12 cellular contexts compared by ENCODE assay signal in the genomic region with DNA sequence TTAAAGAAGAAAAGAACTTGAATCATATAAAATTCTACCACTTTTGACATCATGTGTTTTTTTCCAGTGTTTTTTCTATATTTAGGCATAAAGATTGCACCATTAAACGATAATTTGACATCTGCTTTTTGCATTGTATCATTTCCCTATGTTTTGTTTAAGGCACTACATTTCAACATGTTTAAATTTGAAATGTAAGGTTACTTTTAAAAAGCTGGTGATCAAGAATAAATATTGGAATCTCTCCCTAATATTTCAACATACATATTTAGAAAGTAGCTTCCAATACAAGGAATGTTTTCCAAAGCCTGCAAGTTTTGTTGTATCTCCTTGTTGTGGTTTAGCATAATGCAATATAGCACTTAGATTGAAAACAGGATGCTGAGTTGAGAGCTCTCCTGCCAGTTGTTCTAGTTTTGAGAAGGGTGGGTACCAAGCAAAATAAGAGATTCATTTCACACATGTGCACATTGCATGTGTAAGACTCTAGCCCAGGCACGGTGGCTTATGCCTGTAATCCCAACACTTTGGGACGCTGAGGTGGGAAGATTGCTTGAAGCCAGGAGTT.
A peak's percentile ranks its signal among the peaks of the same experiment; 100 is the strongest.
DNase-seq lines count a peak whose midpoint lies in the region; ATAC-seq and TF ChIP-seq lines count a peak whose summit lies in the region.
"Had no signal": no experiment of that assay in that cellular context is flagged by ENCODE, and none has a peak within 500 bp of the region (broad histone marks: within the 10 kb centered on the region; RNA-seq: fewer than 3 reads in every experiment).

No MANE protein-coding gene starts in this region.

- no peaks in the 10 kb centered on the region for H3K9me3 Mint-ChIP-seq in CD8-positive, alpha-beta memory T cell
- no peaks in the 10 kb centered on the region for H3K9me3 Mint-ChIP-seq in mesothelial cell of epicardium

- no peak overlapping the region for H3K4me3 ChIP-seq in CD8-positive, alpha-beta memory T cell (ENCODE audit: low read length)
- H3K4me3 ChIP-seq in ascending aorta = no peak overlapping the region
- H3K4me3 ChIP-seq: tibial nerve had no signal

- H3K27ac Mint-ChIP-seq in CD8-positive, alpha-beta memory T cell = peak overlapping the region in 6 of 8 donors; percentile 19 to 77 (median 38)
- peak overlapping the region; percentile 30 for H3K27ac Mint-ChIP-seq in mesothelial cell of epicardium

- H3K27me3 ChIP-seq in CD8-positive, alpha-beta memory T cell (ENCODE audit: insufficient read depth, low read length, poor library complexity, severe bottlenecking) = no peaks in the 10 kb centered on the region
- no peaks in the 10 kb centered on the region for H3K27me3 ChIP-seq in ascending aorta
- H3K27me3 ChIP-seq: tibial nerve had no signal

- H3K4me1 ChIP-seq in CD8-positive, alpha-beta memory T cell (ENCODE audit: insufficient read depth, low read length) = peaks cover 31% of the 10 kb centered on the region
- peaks cover 10 to 24% of the 10 kb centered on the region in 2 donors for H3K4me1 ChIP-seq in ascending aorta

- TF ChIP-seq CTCF in ascending aorta (IDR thresholded peaks at IDR 0.05) = no peak
- TF ChIP-seq CTCF in mesothelial cell of epicardium (IDR thresholded peaks at IDR 0.05; ENCODE audit: unreplicated experiment) = no peak

- peak in 1 of 5 donors; percentile 15 for DNase-seq in CD8-positive, alpha-beta memory T cell
- DNase-seq in LHCN-M2 (ENCODE audit: low read depth) (peak; percentile 56), ascending aorta (ENCODE audit: low spot score in 2 of 2) (no peak), mesothelial cell of epicardium (ENCODE audit: low spot score in 2 of 2, unreplicated experiment in 2 of 2) (no peak)
- DNase-seq: activated gamma-delta T cell, NCI-H1417, NCI-H524 treated with DMSO at 0.1 percent for 48 hours had no signal

- POLR2A ChIA-PET in CD8-positive, alpha-beta memory T cell (lab: Charles Lee) = interaction anchor here (0.6 kb wide), 1 partner anchor 77 kb away, joined by 3 read pairs; no protein-coding TSS in a partner anchor

- H3K36me3 ChIP-seq in CD8-positive, alpha-beta memory T cell (ENCODE audit: insufficient read depth, low read length) = no peaks in the 10 kb centered on the region
- peaks cover 0 to 14% of the 10 kb centered on the region in 2 donors for H3K36me3 ChIP-seq in ascending aorta

- intact Hi-C loops in ascending aorta (cut with DNase I) = no loop called here

- peaks cover 0 to 28% (median 8%) of the 10 kb centered on the region in 3 donors for H3K36me3 Mint-ChIP-seq in CD8-positive, alpha-beta memory T cell
- H3K36me3 Mint-ChIP-seq in mesothelial cell of epicardium = peaks cover 23% of the 10 kb centered on the region

- no peaks in the 10 kb centered on the region for H3K27me3 Mint-ChIP-seq in CD8-positive, alpha-beta memory T cell
- no peaks in the 10 kb centered on the region for H3K27me3 Mint-ChIP-seq in mesothelial cell of epicardium (ENCODE audit: low read depth)

- peak overlapping the region in 2 of 7 donors; percentile 12 to 50 for H3K4me3 Mint-ChIP-seq in CD8-positive, alpha-beta memory T cell
- no peak overlapping the region for H3K4me3 Mint-ChIP-seq in mesothelial cell of epicardium

- peaks cover 19 to 20% (median 20%) of the 10 kb centered on the region in 3 donors for H3K4me1 Mint-ChIP-seq in CD8-positive, alpha-beta memory T cell
- peaks cover 7% of the 10 kb centered on the region for H3K4me1 Mint-ChIP-seq in mesothelial cell of epicardium

- ATAC-seq in HG03520 (IDR thresholded peaks at IDR 0.05; ENCODE audit: unreplicated experiment) (no peak), GM21825 (IDR thresholded peaks at IDR 0.05; ENCODE audit: unreplicated experiment) (no peak), GM21723 (IDR thresholded peaks at IDR 0.05; ENCODE audit: unreplicated experiment) (no peak)
- ATAC-seq: sciatic nerve had no signal

- H3K27ac ChIP-seq in CD8-positive, alpha-beta memory T cell (ENCODE audit: low read depth, low read length) = no peak overlapping the region
- peak overlapping the region; percentile 96 to 99 for H3K27ac ChIP-seq in ascending aorta

- CTCF ChIA-PET in CD8-positive, alpha-beta memory T cell (lab: Charles Lee) = interaction anchor here (2.1 to 5.8 kb wide), 2 partner anchors 13 to 32 kb away, joined by 8 to 33 read pairs; no protein-coding TSS in a partner anchor

- H3K9me3 ChIP-seq in CD8-positive, alpha-beta memory T cell (ENCODE audit: low read length) = no peaks in the 10 kb centered on the region
- H3K9me3 ChIP-seq in ascending aorta = no peaks in the 10 kb centered on the region
